ENCODE assay signal across 1 cellular context in the genomic region with DNA sequence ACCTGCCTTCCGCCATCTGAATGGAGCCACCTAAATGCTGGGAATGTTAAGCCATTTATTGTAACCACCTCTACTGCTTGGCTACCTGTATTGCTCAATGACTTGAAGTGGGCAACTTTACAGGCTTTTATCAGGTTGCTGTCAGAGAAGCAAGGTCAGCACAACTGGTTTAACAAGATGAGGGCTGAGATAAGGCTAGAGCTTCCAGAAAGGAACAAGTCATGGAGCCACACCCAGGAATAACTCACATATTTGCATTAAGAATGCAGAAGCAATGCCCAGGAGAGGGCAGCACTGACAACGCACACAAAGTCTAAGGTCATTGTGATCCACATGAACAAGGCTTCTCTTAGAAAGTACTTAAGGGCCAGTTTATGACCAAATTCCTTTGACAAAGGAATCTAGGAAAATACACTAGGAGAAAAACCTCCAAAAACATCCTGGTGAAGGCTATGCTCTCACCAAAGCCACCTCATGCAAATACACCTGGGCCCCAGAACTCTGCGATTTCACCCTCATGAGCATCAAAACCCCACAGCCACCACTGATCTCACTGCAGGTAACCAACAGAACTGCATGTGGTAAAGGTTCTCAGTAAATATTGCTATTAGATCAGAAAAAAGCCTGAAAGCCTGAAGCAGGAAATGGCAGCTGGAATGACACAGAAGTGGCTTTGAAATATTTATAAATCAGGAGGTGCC.
TF ChIP-seq lines count a peak whose summit lies in the region.

No MANE protein-coding gene starts in this region.

TF ChIP-seq in WTC11, 78 proteins besides CTCF, POLR2A, EP300 and RAD21 (continued from another document):
- TF ChIP-seq, protein P1, sequence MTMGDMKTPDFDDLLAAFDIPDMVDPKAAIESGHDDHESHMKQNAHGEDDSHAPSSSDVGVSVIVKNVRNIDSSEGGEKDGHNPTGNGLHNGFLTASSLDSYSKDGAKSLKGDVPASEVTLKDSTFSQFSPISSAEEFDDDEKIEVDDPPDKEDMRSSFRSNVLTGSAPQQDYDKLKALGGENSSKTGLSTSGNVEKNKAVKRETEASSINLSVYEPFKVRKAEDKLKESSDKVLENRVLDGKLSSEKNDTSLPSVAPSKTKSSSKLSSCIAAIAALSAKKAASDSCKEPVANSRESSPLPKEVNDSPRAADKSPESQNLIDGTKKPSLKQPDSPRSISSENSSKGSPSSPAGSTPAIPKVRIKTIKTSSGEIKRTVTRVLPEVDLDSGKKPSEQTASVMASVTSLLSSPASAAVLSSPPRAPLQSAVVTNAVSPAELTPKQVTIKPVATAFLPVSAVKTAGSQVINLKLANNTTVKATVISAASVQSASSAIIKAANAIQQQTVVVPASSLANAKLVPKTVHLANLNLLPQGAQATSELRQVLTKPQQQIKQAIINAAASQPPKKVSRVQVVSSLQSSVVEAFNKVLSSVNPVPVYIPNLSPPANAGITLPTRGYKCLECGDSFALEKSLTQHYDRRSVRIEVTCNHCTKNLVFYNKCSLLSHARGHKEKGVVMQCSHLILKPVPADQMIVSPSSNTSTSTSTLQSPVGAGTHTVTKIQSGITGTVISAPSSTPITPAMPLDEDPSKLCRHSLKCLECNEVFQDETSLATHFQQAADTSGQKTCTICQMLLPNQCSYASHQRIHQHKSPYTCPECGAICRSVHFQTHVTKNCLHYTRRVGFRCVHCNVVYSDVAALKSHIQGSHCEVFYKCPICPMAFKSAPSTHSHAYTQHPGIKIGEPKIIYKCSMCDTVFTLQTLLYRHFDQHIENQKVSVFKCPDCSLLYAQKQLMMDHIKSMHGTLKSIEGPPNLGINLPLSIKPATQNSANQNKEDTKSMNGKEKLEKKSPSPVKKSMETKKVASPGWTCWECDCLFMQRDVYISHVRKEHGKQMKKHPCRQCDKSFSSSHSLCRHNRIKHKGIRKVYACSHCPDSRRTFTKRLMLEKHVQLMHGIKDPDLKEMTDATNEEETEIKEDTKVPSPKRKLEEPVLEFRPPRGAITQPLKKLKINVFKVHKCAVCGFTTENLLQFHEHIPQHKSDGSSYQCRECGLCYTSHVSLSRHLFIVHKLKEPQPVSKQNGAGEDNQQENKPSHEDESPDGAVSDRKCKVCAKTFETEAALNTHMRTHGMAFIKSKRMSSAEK (CRISPR knock-in tag; IDR thresholded peaks at IDR 0.05; ENCODE audit: borderline replicate concordance) = no peak
- TF ChIP-seq, protein P2, sequence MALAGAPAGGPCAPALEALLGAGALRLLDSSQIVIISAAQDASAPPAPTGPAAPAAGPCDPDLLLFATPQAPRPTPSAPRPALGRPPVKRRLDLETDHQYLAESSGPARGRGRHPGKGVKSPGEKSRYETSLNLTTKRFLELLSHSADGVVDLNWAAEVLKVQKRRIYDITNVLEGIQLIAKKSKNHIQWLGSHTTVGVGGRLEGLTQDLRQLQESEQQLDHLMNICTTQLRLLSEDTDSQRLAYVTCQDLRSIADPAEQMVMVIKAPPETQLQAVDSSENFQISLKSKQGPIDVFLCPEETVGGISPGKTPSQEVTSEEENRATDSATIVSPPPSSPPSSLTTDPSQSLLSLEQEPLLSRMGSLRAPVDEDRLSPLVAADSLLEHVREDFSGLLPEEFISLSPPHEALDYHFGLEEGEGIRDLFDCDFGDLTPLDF (CRISPR knock-in tag; IDR thresholded peaks at IDR 0.05) = no peak
- no peak for TF ChIP-seq CBFB (CRISPR knock-in tag; IDR thresholded peaks at IDR 0.05; ENCODE audit: low read depth)
- no peak for TF ChIP-seq TEAD1 (CRISPR knock-in tag; IDR thresholded peaks at IDR 0.05)
- no peak for TF ChIP-seq CREM (CRISPR knock-in tag; IDR thresholded peaks at IDR 0.05)
- TF ChIP-seq NR1H2 (CRISPR knock-in tag; IDR thresholded peaks at IDR 0.05) = no peak
- no peak for TF ChIP-seq SP1 (CRISPR knock-in tag; conservative IDR thresholded peaks at IDR 0.05)
- TF ChIP-seq, protein P3, sequence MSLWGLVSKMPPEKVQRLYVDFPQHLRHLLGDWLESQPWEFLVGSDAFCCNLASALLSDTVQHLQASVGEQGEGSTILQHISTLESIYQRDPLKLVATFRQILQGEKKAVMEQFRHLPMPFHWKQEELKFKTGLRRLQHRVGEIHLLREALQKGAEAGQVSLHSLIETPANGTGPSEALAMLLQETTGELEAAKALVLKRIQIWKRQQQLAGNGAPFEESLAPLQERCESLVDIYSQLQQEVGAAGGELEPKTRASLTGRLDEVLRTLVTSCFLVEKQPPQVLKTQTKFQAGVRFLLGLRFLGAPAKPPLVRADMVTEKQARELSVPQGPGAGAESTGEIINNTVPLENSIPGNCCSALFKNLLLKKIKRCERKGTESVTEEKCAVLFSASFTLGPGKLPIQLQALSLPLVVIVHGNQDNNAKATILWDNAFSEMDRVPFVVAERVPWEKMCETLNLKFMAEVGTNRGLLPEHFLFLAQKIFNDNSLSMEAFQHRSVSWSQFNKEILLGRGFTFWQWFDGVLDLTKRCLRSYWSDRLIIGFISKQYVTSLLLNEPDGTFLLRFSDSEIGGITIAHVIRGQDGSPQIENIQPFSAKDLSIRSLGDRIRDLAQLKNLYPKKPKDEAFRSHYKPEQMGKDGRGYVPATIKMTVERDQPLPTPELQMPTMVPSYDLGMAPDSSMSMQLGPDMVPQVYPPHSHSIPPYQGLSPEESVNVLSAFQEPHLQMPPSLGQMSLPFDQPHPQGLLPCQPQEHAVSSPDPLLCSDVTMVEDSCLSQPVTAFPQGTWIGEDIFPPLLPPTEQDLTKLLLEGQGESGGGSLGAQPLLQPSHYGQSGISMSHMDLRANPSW (CRISPR knock-in tag; conservative IDR thresholded peaks at IDR 0.05; ENCODE audit: low read depth) = no peak
